In genomic region chr1:41361495-41362356, GRCh38 we compare ENCODE assay signal across 8 cellular contexts. TPM values are rescaled to one million over a fixed set of nuclear protein-coding genes. Genes with fewer than 3 reads are reported as not detected.
DNase-seq lines count a peak whose midpoint lies in the region; ATAC-seq and TF ChIP-seq lines count a peak whose summit lies in the region.

No MANE protein-coding gene starts in this region.

- intact Hi-C loops in uterus (cut with DNase I; ENCODE audit: low total_unique reads), result no loop called here

- no peak overlapping the region for H4K5ac ChIP-seq in mesendoderm (ENCODE audit: low read length)

- H3K27me3 ChIP-seq in MM.1S (replicated peaks; ENCODE audit: insufficient read depth, low read length), result peaks cover 39% of the 10 kb centered on the region
- H3K27me3 ChIP-seq in mesendoderm (ENCODE audit: insufficient read depth, low read length, poor library complexity), result peaks cover 15% of the 10 kb centered on the region
- no peaks in the 10 kb centered on the region for H3K27me3 ChIP-seq in uterus

- no peaks in the 10 kb centered on the region for H3K9me2 ChIP-seq in MM.1S (replicated peaks; ENCODE audit: insufficient read depth, low read length)

- H4K8ac ChIP-seq in mesendoderm (ENCODE audit: low read depth, low read length), result no peak overlapping the region

- H2AK5ac ChIP-seq in mesendoderm (ENCODE audit: low read length), result no peak overlapping the region

- H3K4me1 ChIP-seq in MM.1S (ENCODE audit: low read length), result peaks cover 5% of the 10 kb centered on the region
- H3K4me1 ChIP-seq in mesendoderm (ENCODE audit: control insufficient read depth, low read depth, low read length), result peaks cover 11% of the 10 kb centered on the region
- H3K4me1 ChIP-seq in uterus, result peaks cover 0 to 8% of the 10 kb centered on the region in 2 donors

- H3K9ac ChIP-seq in MM.1S (ENCODE audit: low read length), result peak overlapping the region; percentile 29; the same call in 1 of the 2 replicates
- H3K9ac ChIP-seq in mesendoderm (ENCODE audit: low read length), result peak overlapping the region; percentile 40

- no peak overlapping the region for H2BK120ac ChIP-seq in mesendoderm (ENCODE audit: low read depth, low read length)

- no peak overlapping the region for H2BK5ac ChIP-seq in mesendoderm (ENCODE audit: low read length)

- H2BK15ac ChIP-seq in mesendoderm (replicated peaks; ENCODE audit: low read depth), result no peak overlapping the region

- in situ Hi-C loops in astrocyte of the cerebellum (cut with HindIII; ENCODE audit: low sequenced_read_pairs), result no loop called here

- 0 out of 2 replicates have a peak overlapping the region, but pooled peaks have one; percentile 42 for H2AFZ ChIP-seq in MM.1S (ENCODE audit: low read length)

- H3K4ac ChIP-seq in mesendoderm (ENCODE audit: low read depth, low read length), result no peak overlapping the region

- H3K18ac ChIP-seq in mesendoderm (ENCODE audit: low read length), result no peak overlapping the region

- no peak overlapping the region for H3K27ac ChIP-seq in MM.1S (ENCODE audit: low read length)
- H3K27ac ChIP-seq in mesendoderm (ENCODE audit: low read depth, low read length), result no peak overlapping the region
- H3K27ac ChIP-seq in uterus, result peak overlapping the region in 1 of 2 donors; percentile 25

- peak overlapping the region; percentile 80 for H3K23ac ChIP-seq in mesendoderm (ENCODE audit: low read length)

- no peaks in the 10 kb centered on the region for H3K9me3 ChIP-seq in MM.1S (replicated peaks; ENCODE audit: insufficient read depth, low read length)
- no peaks in the 10 kb centered on the region for H3K9me3 ChIP-seq in uterus

- no CpG with 5 or more reads among the region's 113 CpGs for WGBS in mesendoderm (ENCODE audit: extremely low coverage, insufficient coverage, low lambda C conversion rate)

- no peaks in the 10 kb centered on the region for H3K79me1 ChIP-seq in mesendoderm (ENCODE audit: low read length)

- peak; percentile 14 for ATAC-seq in GM21717 (IDR thresholded peaks at IDR 0.05; ENCODE audit: unreplicated experiment)
- no peak for ATAC-seq in HG03520 (IDR thresholded peaks at IDR 0.05; ENCODE audit: unreplicated experiment)

- no peaks in the 10 kb centered on the region for H3F3A ChIP-seq in MM.1S (ENCODE audit: insufficient read depth, low read length)

- H3K4me3 ChIP-seq in MM.1S (ENCODE audit: low read length) (peak overlapping the region; percentile 53), astrocyte of the cerebellum (ENCODE audit: low read depth, low read length) (peak overlapping the region; percentile 36), mesendoderm (ENCODE audit: low read length) (no peak overlapping the region), uterus (peak overlapping the region; percentile 22 to 72)

- H3K36me3 ChIP-seq in MM.1S (replicated peaks; ENCODE audit: insufficient read depth, low read length), result no peaks in the 10 kb centered on the region
- no peaks in the 10 kb centered on the region for H3K36me3 ChIP-seq in mesendoderm (ENCODE audit: control insufficient read depth, insufficient read depth, low read length)
- H3K36me3 ChIP-seq in uterus, result no peaks in the 10 kb centered on the region

- no peaks in the 10 kb centered on the region for H4K20me1 ChIP-seq in MM.1S (ENCODE audit: insufficient read depth, low read length)

- TF ChIP-seq CTCF in MM.1S (IDR thresholded peaks at IDR 0.05; ENCODE audit: low read length) (no peak), astrocyte of the cerebellum (IDR thresholded peaks at IDR 0.05; ENCODE audit: low read depth, low read length, missing control alignments) (no peak), uterus (IDR thresholded peaks at IDR 0.05) (no peak)

- peak overlapping the region; percentile 65 for H3K56ac ChIP-seq in mesendoderm (ENCODE audit: low read length)

- H3K4me2 ChIP-seq in MM.1S (ENCODE audit: low read depth, low read length) (peak overlapping the region; percentile 98), mesendoderm (ENCODE audit: low read length) (peak overlapping the region; percentile 59)

- H3K79me2 ChIP-seq in MM.1S (ENCODE audit: low read length) (no peaks in the 10 kb centered on the region), mesendoderm (ENCODE audit: control insufficient read depth, insufficient read depth, low read length) (no peaks in the 10 kb centered on the region)

- DNase-seq in NCI-H146 (lab: John Stamatoyannopoulos, UW), result peak; percentile 60
- no peak for DNase-seq in NCI-H146 treated with DMSO at 0.1 percent for 48 hours (lab: John Stamatoyannopoulos, UW; ENCODE audit: unreplicated experiment)
- DNase-seq in MM.1S, result no peak
- no peak for DNase-seq in astrocyte of the cerebellum (ENCODE audit: low read depth)
- peak; percentile 50 for DNase-seq in mesendoderm
- DNase-seq in uterus, result no peak

- peak in 1 of 2 donors; percentile 58 for TF ChIP-seq POLR2A in uterus (IDR thresholded peaks at IDR 0.05)

RNA-seq across cellular contexts. Expression of gene FOXO6, which starts 0.5 kb away (rescaled TPM):
- 0.32 TPM for polyA plus RNA-seq in mesendoderm (2013, experiment 1 of 2)
- polyA plus RNA-seq in mesendoderm (2013, experiment 2 of 2), result 0.36 TPM
- total RNA-seq in uterus, result 10 to 100 TPM in 1 of 4 donors, 1 to 10 TPM in 2, not detected in 1; 3.9 to 20.1 (median 7.6) TPM

Comparison
In these comparisons a context has a peak if more than half of its experiments do, and no peak if none do; other contexts are left out.
1. DNase-seq: peak in NCI-H146 (single experiment) and mesendoderm (single experiment); none in NCI-H146 treated with DMSO at 0.1 percent for 48 hours (single experiment), MM.1S (single experiment), astrocyte of the cerebellum (single experiment) and uterus (0 of 2).